Comparison of ENCODE assay signal across 8 cellular contexts in the genomic region with DNA sequence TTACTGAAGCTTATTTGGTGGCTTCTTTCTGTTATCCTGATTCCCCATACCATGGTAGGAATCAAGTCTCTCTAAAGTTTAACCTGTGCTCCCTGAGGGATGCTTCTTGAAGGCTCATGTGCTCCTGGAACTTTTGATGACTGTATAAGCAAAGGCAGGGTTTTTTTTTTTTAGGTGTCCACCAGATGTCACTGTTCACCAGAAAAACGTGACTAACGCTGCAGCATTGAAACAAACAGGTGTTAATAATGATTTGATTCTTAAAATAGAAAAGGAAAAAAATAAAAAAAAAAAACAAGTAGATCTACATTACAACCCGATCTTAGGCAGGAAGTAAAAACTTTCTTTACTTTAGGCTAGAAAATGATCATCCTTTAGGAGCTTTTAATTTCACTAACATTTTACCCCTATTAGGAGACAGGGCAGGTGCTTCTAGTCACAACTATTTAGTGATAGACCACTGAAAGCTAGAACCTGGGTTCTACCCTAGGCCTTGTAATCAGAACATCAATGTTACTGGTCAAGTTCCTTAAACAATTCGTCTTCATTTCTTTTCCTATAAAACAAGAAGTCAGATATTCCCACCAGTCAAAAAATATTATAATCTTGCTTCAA.
DNase-seq lines count a peak whose midpoint lies in the region; ATAC-seq and TF ChIP-seq lines count a peak whose summit lies in the region.

No MANE protein-coding gene starts in this region.

- H3K27me3 ChIP-seq in liver (ENCODE audit: control insufficient read depth in 4 of 4, insufficient read depth in 4 of 4, low read length in 3 of 4): no peaks in the 10 kb centered on the region

- H3K9me3 ChIP-seq in liver (ENCODE audit: control insufficient read depth in 4 of 4, low read length in 3 of 4): no peaks in the 10 kb centered on the region

- H3K36me3 ChIP-seq in liver (ENCODE audit: control insufficient read depth in 4 of 4, insufficient read depth in 3 of 4, low read depth in 1 of 4, low read length in 3 of 4): no peaks in the 10 kb centered on the region

- peak; percentile 68 to 73 for TF ChIP-seq RAD21 in liver (IDR thresholded peaks at IDR 0.05)

- no peaks in the 10 kb centered on the region for H3K4me1 ChIP-seq in liver (ENCODE audit: control insufficient read depth in 4 of 4, insufficient read depth in 4 of 4, low read length in 3 of 4)

- in situ Hi-C loops in astrocyte of the spinal cord (cut with HindIII; ENCODE audit: low sequenced_read_pairs): no loop called here

- no peak for TF ChIP-seq POLR2A in lower leg skin (IDR thresholded peaks at IDR 0.05)

- H3K27ac ChIP-seq in liver (ENCODE audit: low read depth in 1 of 2, low read length in 2 of 2): no peak overlapping the region

- DNase-seq in NCI-H187 (lab: John Stamatoyannopoulos, UW) (peak; percentile 12 to 15), NCI-H187 treated with DMSO at 0.1 percent for 48 hours (lab: John Stamatoyannopoulos, UW) (no peak), NCI-H2196 treated with DMSO at 0.1 percent for 48 hours (lab: John Stamatoyannopoulos, UW; ENCODE audit: unreplicated experiment) (peak; percentile 2), astrocyte of the spinal cord (ENCODE audit: low read depth, low spot score) (peak; percentile 50), lower leg skin (ENCODE audit: low spot score in 2 of 2) (no peak)

- no peak overlapping the region for H3K9ac ChIP-seq in liver (ENCODE audit: low read depth in 1 of 2, low read length in 2 of 2)

- intact Hi-C loops in lower leg skin (cut with DNase I; ENCODE audit: low total_unique reads): no loop called here

- peak; percentile 85 for ATAC-seq in GM19324 (IDR thresholded peaks at IDR 0.05; ENCODE audit: low FRiP score, unreplicated experiment)
- ATAC-seq in HG03135 (IDR thresholded peaks at IDR 0.05; ENCODE audit: unreplicated experiment): peak; percentile 89

- H3K4me3 ChIP-seq in astrocyte of the spinal cord (ENCODE audit: low read depth, low read length) (no peak overlapping the region), liver (ENCODE audit: low read depth in 1 of 3, low read length in 3 of 3) (no peak overlapping the region), lower leg skin (ENCODE audit: low read depth, poor library complexity, severe bottlenecking) (no peak overlapping the region)

- TF ChIP-seq CTCF in astrocyte of the spinal cord (IDR thresholded peaks at IDR 0.05; ENCODE audit: low read depth, low read length) (peak; percentile 49), liver (IDR thresholded peaks at IDR 0.05; ENCODE audit: low read depth, low read length, missing input control) (peak; percentile 44), lower leg skin (IDR thresholded peaks at IDR 0.05) (no peak)

- WGBS in liver: 3% methylated on average over 4 of the region's 4 CpGs
- 9 to 16% methylated on average over 4 of the region's 4 CpGs for WGBS in lower leg skin, 2 donors

TF ChIP-seq in liver, 16 proteins besides CTCF, POLR2A, EP300 and RAD21:
- TF ChIP-seq NR2F2 (IDR thresholded peaks at IDR 0.05) (no peak), GABPA (IDR thresholded peaks at IDR 0.05 in 1 of 2, conservative IDR thresholded peaks at IDR 0.05 in 1 of 2) (no peak), JUND (IDR thresholded peaks at IDR 0.05) (no peak), EGR1 (IDR thresholded peaks at IDR 0.05; ENCODE audit: low read depth in 2 of 2) (no peak), YY1 (IDR thresholded peaks at IDR 0.05) (no peak), SP1 (IDR thresholded peaks at IDR 0.05) (no peak), TAF1 (conservative IDR thresholded peaks at IDR 0.05) (no peak), FOXA2 (IDR thresholded peaks at IDR 0.05) (no peak), HNF4G (IDR thresholded peaks at IDR 0.05) (no peak), HNF4A (conservative IDR thresholded peaks at IDR 0.05) (no peak), RXRA (IDR thresholded peaks at IDR 0.05) (no peak), FOXA1 (IDR thresholded peaks at IDR 0.05) (no peak)
- TF ChIP-seq, protein P1, sequence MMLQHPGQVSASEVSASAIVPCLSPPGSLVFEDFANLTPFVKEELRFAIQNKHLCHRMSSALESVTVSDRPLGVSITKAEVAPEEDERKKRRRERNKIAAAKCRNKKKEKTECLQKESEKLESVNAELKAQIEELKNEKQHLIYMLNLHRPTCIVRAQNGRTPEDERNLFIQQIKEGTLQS (IDR thresholded peaks at IDR 0.05): no peak
- TF ChIP-seq, protein P2, sequence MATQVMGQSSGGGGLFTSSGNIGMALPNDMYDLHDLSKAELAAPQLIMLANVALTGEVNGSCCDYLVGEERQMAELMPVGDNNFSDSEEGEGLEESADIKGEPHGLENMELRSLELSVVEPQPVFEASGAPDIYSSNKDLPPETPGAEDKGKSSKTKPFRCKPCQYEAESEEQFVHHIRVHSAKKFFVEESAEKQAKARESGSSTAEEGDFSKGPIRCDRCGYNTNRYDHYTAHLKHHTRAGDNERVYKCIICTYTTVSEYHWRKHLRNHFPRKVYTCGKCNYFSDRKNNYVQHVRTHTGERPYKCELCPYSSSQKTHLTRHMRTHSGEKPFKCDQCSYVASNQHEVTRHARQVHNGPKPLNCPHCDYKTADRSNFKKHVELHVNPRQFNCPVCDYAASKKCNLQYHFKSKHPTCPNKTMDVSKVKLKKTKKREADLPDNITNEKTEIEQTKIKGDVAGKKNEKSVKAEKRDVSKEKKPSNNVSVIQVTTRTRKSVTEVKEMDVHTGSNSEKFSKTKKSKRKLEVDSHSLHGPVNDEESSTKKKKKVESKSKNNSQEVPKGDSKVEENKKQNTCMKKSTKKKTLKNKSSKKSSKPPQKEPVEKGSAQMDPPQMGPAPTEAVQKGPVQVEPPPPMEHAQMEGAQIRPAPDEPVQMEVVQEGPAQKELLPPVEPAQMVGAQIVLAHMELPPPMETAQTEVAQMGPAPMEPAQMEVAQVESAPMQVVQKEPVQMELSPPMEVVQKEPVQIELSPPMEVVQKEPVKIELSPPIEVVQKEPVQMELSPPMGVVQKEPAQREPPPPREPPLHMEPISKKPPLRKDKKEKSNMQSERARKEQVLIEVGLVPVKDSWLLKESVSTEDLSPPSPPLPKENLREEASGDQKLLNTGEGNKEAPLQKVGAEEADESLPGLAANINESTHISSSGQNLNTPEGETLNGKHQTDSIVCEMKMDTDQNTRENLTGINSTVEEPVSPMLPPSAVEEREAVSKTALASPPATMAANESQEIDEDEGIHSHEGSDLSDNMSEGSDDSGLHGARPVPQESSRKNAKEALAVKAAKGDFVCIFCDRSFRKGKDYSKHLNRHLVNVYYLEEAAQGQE (IDR thresholded peaks at IDR 0.05): no peak
- TF ChIP-seq, protein P3, sequence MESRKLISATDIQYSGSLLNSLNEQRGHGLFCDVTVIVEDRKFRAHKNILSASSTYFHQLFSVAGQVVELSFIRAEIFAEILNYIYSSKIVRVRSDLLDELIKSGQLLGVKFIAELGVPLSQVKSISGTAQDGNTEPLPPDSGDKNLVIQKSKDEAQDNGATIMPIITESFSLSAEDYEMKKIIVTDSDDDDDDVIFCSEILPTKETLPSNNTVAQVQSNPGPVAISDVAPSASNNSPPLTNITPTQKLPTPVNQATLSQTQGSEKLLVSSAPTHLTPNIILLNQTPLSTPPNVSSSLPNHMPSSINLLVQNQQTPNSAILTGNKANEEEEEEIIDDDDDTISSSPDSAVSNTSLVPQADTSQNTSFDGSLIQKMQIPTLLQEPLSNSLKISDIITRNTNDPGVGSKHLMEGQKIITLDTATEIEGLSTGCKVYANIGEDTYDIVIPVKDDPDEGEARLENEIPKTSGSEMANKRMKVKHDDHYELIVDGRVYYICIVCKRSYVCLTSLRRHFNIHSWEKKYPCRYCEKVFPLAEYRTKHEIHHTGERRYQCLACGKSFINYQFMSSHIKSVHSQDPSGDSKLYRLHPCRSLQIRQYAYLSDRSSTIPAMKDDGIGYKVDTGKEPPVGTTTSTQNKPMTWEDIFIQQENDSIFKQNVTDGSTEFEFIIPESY (IDR thresholded peaks at IDR 0.05): no peak
- TF ChIP-seq, protein P4, sequence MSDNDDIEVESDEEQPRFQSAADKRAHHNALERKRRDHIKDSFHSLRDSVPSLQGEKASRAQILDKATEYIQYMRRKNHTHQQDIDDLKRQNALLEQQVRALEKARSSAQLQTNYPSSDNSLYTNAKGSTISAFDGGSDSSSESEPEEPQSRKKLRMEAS (IDR thresholded peaks at IDR 0.05): no peak

Comparison
In these comparisons a context has a peak if more than half of its experiments do, and no peak if none do; other contexts are left out.
1. DNase-seq: peak in NCI-H187 (2 of 2), NCI-H2196 treated with DMSO at 0.1 percent for 48 hours (single experiment) and astrocyte of the spinal cord (single experiment); none in NCI-H187 treated with DMSO at 0.1 percent for 48 hours (single experiment) and lower leg skin (0 of 2).
2. CTCF ChIP-seq: peak in astrocyte of the spinal cord (single experiment) and liver (single experiment); none in lower leg skin (0 of 3).